ENCODE assay signal across 1 cellular context in genomic region chr3:123084738-123085237, GRCh38.
TF ChIP-seq lines count a peak whose summit lies in the region.

No MANE protein-coding gene starts in this region.

TF ChIP-seq in IMR-90, 13 proteins besides CTCF, POLR2A, EP300 and RAD21 (continued from another document):
- TF ChIP-seq USF2 (IDR thresholded peaks at IDR 0.05; ENCODE audit: low read depth, low read length): no peak
- TF ChIP-seq RCOR1 (IDR thresholded peaks at IDR 0.05; ENCODE audit: insufficient replicate concordance, low read length): no peak
- no peak for TF ChIP-seq MAFK (IDR thresholded peaks at IDR 0.05; ENCODE audit: low read depth, low read length)
- TF ChIP-seq CEBPB (IDR thresholded peaks at IDR 0.05; ENCODE audit: low read depth, low read length): no peak
- TF ChIP-seq, protein P1, sequence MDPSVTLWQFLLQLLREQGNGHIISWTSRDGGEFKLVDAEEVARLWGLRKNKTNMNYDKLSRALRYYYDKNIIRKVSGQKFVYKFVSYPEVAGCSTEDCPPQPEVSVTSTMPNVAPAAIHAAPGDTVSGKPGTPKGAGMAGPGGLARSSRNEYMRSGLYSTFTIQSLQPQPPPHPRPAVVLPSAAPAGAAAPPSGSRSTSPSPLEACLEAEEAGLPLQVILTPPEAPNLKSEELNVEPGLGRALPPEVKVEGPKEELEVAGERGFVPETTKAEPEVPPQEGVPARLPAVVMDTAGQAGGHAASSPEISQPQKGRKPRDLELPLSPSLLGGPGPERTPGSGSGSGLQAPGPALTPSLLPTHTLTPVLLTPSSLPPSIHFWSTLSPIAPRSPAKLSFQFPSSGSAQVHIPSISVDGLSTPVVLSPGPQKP (IDR thresholded peaks at IDR 0.05; ENCODE audit: borderline replicate concordance, low read depth, low read length): no peak
- no peak for TF ChIP-seq MAZ (IDR thresholded peaks at IDR 0.05; ENCODE audit: borderline replicate concordance, low read depth, low read length)
TF ChIP-seq in IMR-90: peak in this region for 0.
